Comparison of ENCODE assay signal across 19 cellular contexts in genomic region chr13:31862828-31863227, GRCh38.
DNase-seq lines count a peak whose midpoint lies in the region; ATAC-seq and TF ChIP-seq lines count a peak whose summit lies in the region.
"Had no signal": no experiment of that assay in that cellular context is flagged by ENCODE, and none has a peak within 500 bp of the region (broad histone marks: within the 10 kb centered on the region; RNA-seq: fewer than 3 reads in every experiment).

No MANE protein-coding gene starts in this region.

- H3K36me3 ChIP-seq in MM.1S (replicated peaks; ENCODE audit: insufficient read depth, low read length) (no peaks in the 10 kb centered on the region), lower lobe of right lung (no peaks in the 10 kb centered on the region)
- H3K36me3 ChIP-seq: BE2C, Peyer's patch, tibial artery had no signal

- H3K4me1 Mint-ChIP-seq in naive B cell (peaks cover 9 to 10% (median 9%) of the 10 kb centered on the region in 3 donors), immature natural killer cell (peaks cover 12 to 25% of the 10 kb centered on the region in 2 donors)
- H3K4me1 Mint-ChIP-seq: WTC11 had no signal

- H3K79me2 ChIP-seq in MM.1S (ENCODE audit: low read length): no peaks in the 10 kb centered on the region

- TF ChIP-seq CTCF in MM.1S (IDR thresholded peaks at IDR 0.05; ENCODE audit: low read length) (no peak), lower lobe of right lung (IDR thresholded peaks at IDR 0.05) (no peak)

- DNase-seq in MM.1S: peak; percentile 40
- DNase-seq in naive B cell: no peak
- no peak for DNase-seq in stimulated activated naive CD4-positive, alpha-beta T cell (lab: John Stamatoyannopoulos, UW)
- DNase-seq in immature natural killer cell: no peak
- DNase-seq in lower lobe of right lung: no peak
- DNase-seq: activated T-cell treated with anti-CD3 and anti-CD28 coated beads, Interleukin-2, amount 50 U/mL, for 72 hours; BE2C; H9; hippocampal formation; NCI-H1048; Peyer's patch; SW 1271; tibial artery had no signal

- H3K27me3 ChIP-seq in MM.1S (replicated peaks; ENCODE audit: insufficient read depth, low read length) (no peaks in the 10 kb centered on the region), lower lobe of right lung (ENCODE audit: low read depth) (no peaks in the 10 kb centered on the region)
- H3K27me3 ChIP-seq: BE2C, Peyer's patch, tibial artery had no signal

- H3K9me3 Mint-ChIP-seq in naive B cell (no peaks in the 10 kb centered on the region), immature natural killer cell (no peaks in the 10 kb centered on the region)
- H3K9me3 Mint-ChIP-seq: activated T-cell treated with anti-CD3 and anti-CD28 coated beads, Interleukin-2, amount 50 U/mL, for 72 hours; H9; IgD-negative memory B cell; neural crest cell had no signal

- H3K36me3 Mint-ChIP-seq in naive B cell: no peaks in the 10 kb centered on the region
- H3K36me3 Mint-ChIP-seq in immature natural killer cell: no peaks in the 10 kb centered on the region
- H3K36me3 Mint-ChIP-seq: activated naive CD8-positive, alpha-beta T cell; WTC11 had no signal

- peak; percentile 71 for ATAC-seq in GM18868 (IDR thresholded peaks at IDR 0.05; ENCODE audit: unreplicated experiment)
- peak; percentile 69 for ATAC-seq in GM21619 (IDR thresholded peaks at IDR 0.05; ENCODE audit: unreplicated experiment)
- ATAC-seq in naive B cell (ENCODE audit: low read depth in 2 of 2): peak; percentile 66 to 80
- no peak for ATAC-seq in lower lobe of right lung
- ATAC-seq: activated T-cell treated with anti-CD3 and anti-CD28 coated beads, Interleukin-2, amount 50 U/mL, for 72 hours; WTC11 had no signal

- H2AFZ ChIP-seq in MM.1S (ENCODE audit: low read length): no peak overlapping the region

- H3K4me3 ChIP-seq in MM.1S (ENCODE audit: low read length): no peak overlapping the region
- no peak overlapping the region for H3K4me3 ChIP-seq in lower lobe of right lung
- H3K4me3 ChIP-seq: Peyer's patch, tibial artery had no signal

- H3K4me1 ChIP-seq in MM.1S (ENCODE audit: low read length) (no peaks in the 10 kb centered on the region), lower lobe of right lung (no peaks in the 10 kb centered on the region)
- H3K4me1 ChIP-seq: Peyer's patch had no signal

- H3K9me3 ChIP-seq in MM.1S (replicated peaks; ENCODE audit: insufficient read depth, low read length): no peaks in the 10 kb centered on the region
- no peaks in the 10 kb centered on the region for H3K9me3 ChIP-seq in lower lobe of right lung
- H3K9me3 ChIP-seq: BE2C, Peyer's patch, tibial artery had no signal

- no peaks in the 10 kb centered on the region for H4K20me1 ChIP-seq in MM.1S (ENCODE audit: insufficient read depth, low read length)

- H3K27ac Mint-ChIP-seq in naive B cell (no peak overlapping the region), immature natural killer cell (no peak overlapping the region)
- H3K27ac Mint-ChIP-seq: activated naive CD8-positive, alpha-beta T cell; activated T-cell treated with anti-CD3 and anti-CD28 coated beads, Interleukin-2, amount 50 U/mL, for 72 hours; H9; WTC11 had no signal

- no peaks in the 10 kb centered on the region for H3K9me2 ChIP-seq in MM.1S (replicated peaks; ENCODE audit: insufficient read depth, low read length)

- intact Hi-C loops in lower lobe of right lung (cut with DNase I): no loop called here

- no peak overlapping the region for H3K9ac ChIP-seq in MM.1S (ENCODE audit: low read length)

- H3K27me3 Mint-ChIP-seq in naive B cell (no peaks in the 10 kb centered on the region), immature natural killer cell (ENCODE audit: low read depth in 3 of 3) (peaks cover 0 to 3% (median 0%) of the 10 kb centered on the region in 3 donors)
- H3K27me3 Mint-ChIP-seq: IgD-negative memory B cell had no signal

- H3K27ac ChIP-seq in MM.1S (ENCODE audit: low read length): peak overlapping the region; percentile 35; the same call in 1 of the 2 replicates
- H3K27ac ChIP-seq in lower lobe of right lung: no peak overlapping the region
- H3K27ac ChIP-seq: Peyer's patch, tibial artery had no signal

- no peak overlapping the region for H3K4me3 Mint-ChIP-seq in naive B cell
- H3K4me3 Mint-ChIP-seq in immature natural killer cell: no peak overlapping the region
- H3K4me3 Mint-ChIP-seq: activated naive CD8-positive, alpha-beta T cell; activated T-cell treated with anti-CD3 and anti-CD28 coated beads, Interleukin-2, amount 50 U/mL, for 72 hours; H9; neural crest cell; WTC11 had no signal

- no peaks in the 10 kb centered on the region for H3F3A ChIP-seq in MM.1S (ENCODE audit: insufficient read depth, low read length)

- H3K4me2 ChIP-seq in MM.1S (ENCODE audit: low read depth, low read length): peak overlapping the region; percentile 21; the same call in 1 of the 2 replicates

Comparison
In these comparisons a context has a peak if more than half of its experiments do, and no peak if none do; other contexts are left out.
1. ATAC-seq: peak in GM18868 (single experiment), GM21619 (single experiment) and naive B cell (2 of 2); none in lower lobe of right lung (0 of 2).